In the genomic region with DNA sequence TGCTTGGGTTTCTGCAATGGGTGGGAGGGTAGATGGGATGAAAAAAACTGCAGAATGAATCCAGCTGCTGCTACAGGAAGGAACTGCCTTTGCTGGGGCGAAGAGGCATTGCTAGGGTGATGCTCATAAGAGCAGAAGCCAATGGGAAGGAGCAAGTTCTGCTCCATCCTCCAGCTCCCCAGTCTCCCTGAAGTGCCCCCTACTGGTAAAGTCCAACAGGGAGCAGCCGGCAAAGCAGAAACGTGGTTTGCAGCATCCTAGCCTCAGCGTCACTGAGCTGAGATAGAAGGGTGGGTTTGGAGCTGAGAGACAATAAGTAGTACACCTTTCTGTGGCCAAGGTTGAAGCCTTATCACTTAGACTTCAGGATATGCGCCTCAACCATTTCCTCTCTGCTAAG, we compare ENCODE assay signal across 1 cellular context.
TF ChIP-seq lines count a peak whose summit lies in the region.

No MANE protein-coding gene starts in this region.

TF ChIP-seq in HepG2, 621 proteins besides CTCF, POLR2A, EP300 and RAD21 (continued from another document):
- TF ChIP-seq ATF7-NPFF (CRISPR knock-in tag; IDR thresholded peaks at IDR 0.05; ENCODE audit: low read depth), result no peak
- no peak for TF ChIP-seq CCDC6 (CRISPR knock-in tag; IDR thresholded peaks at IDR 0.05)
- TF ChIP-seq ZNF430 (CRISPR knock-in tag; IDR thresholded peaks at IDR 0.05), result no peak
- no peak for TF ChIP-seq TFDP1 (CRISPR knock-in tag; IDR thresholded peaks at IDR 0.05; ENCODE audit: borderline replicate concordance)
- TF ChIP-seq ZNF296 (CRISPR knock-in tag; conservative IDR thresholded peaks at IDR 0.05), result no peak
- TF ChIP-seq CHD4 (IDR thresholded peaks at IDR 0.05; ENCODE audit: borderline replicate concordance, low read length), result no peak
- TF ChIP-seq NAIF1 (CRISPR knock-in tag; IDR thresholded peaks at IDR 0.05; ENCODE audit: borderline replicate concordance), result no peak
- TF ChIP-seq HNRNPUL1 (IDR thresholded peaks at IDR 0.05; ENCODE audit: low read depth, low read length), result no peak
- TF ChIP-seq AFF4 (CRISPR knock-in tag; IDR thresholded peaks at IDR 0.05), result no peak
